ENCODE assay signal across 8 cellular contexts in the genomic region with DNA sequence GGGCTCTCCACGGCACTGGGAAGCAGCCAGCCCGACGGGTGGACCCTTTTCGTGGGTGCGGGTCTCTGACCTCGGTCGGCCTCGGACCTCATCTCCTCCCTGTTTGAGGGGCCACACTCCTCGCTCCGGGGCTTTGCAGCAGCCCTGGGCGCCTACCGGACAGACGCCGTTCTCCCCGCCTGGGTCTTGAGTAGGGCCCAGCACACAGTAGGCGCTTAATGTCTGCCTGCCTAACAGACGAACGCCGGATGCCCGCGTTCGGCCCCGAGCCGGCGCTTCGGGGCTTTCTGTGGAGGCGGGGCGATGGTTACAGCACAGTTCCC. TPM values are rescaled to one million over a fixed set of nuclear protein-coding genes. Genes with fewer than 3 reads are reported as not detected.
DNase-seq lines count a peak whose midpoint lies in the region; ATAC-seq, FAIRE-seq and TF ChIP-seq lines count a peak whose summit lies in the region.

No MANE protein-coding gene starts in this region.

- peaks cover 7% of the 10 kb centered on the region for H3K9me3 Mint-ChIP-seq in endodermal cell

- no peak overlapping the region for H2BK15ac ChIP-seq in neuronal stem cell (ENCODE audit: low read length)

- H3K36me3 ChIP-seq in MM.1S (replicated peaks; ENCODE audit: insufficient read depth, low read length), result no peaks in the 10 kb centered on the region
- H3K36me3 ChIP-seq in endodermal cell (ENCODE audit: control insufficient read depth, insufficient read depth, low read length), result peaks cover 25% of the 10 kb centered on the region
- peaks cover 2 to 30% of the 10 kb centered on the region in 2 donors for H3K36me3 ChIP-seq in neuronal stem cell (replicated peaks in 1 of 2; ENCODE audit: control insufficient read depth in 2 of 2, insufficient read depth in 2 of 2, low read length in 2 of 2)

- H4K8ac ChIP-seq in neuronal stem cell (ENCODE audit: low read depth, low read length), result no peak overlapping the region

- no peak for DNase-seq in MM.1S
- DNase-seq in endodermal cell, result no peak
- DNase-seq in neuronal stem cell (ENCODE audit: low spot score), result no peak
- no peak for DNase-seq in SHP77 (lab: John Stamatoyannopoulos, UW)
- DNase-seq in AML-193 (lab: John Stamatoyannopoulos, UW), result no peak
- no peak for DNase-seq in GM19239 (ENCODE audit: insufficient read length, low spot score)
- no peak for DNase-seq in pons (ENCODE audit: low spot score)

- H3K23ac ChIP-seq in neuronal stem cell (ENCODE audit: low read depth, low read length, poor library complexity), result peak overlapping the region; percentile 90

- peak overlapping the region; percentile 90 for H3K18ac ChIP-seq in neuronal stem cell (ENCODE audit: low read length)

- H3K27ac ChIP-seq in MM.1S (ENCODE audit: low read length) (peak overlapping the region; percentile 26; the same call in 1 of the 2 replicates), endodermal cell (ENCODE audit: low read depth, low read length) (peak overlapping the region; percentile 16), neuronal stem cell (replicated peaks; ENCODE audit: low read length) (no peak overlapping the region)

- H3K36me3 Mint-ChIP-seq in endodermal cell (ENCODE audit: low read depth), result peaks cover 5% of the 10 kb centered on the region

- no peak for TF ChIP-seq CTCF in MM.1S (IDR thresholded peaks at IDR 0.05; ENCODE audit: low read length)
- no peak for TF ChIP-seq CTCF in endodermal cell (conservative IDR thresholded peaks at IDR 0.05)

- H2BK5ac ChIP-seq in neuronal stem cell (ENCODE audit: low read length), result no peak overlapping the region

- H3K4me3 ChIP-seq in MM.1S (ENCODE audit: low read length) (peak overlapping the region; percentile 100), endodermal cell (ENCODE audit: low read length) (peak overlapping the region; percentile 95), neuronal stem cell (ENCODE audit: low read length in 2 of 2) (peak overlapping the region; percentile 90 to 91)

- H4K91ac ChIP-seq in neuronal stem cell (ENCODE audit: low read depth, low read length, poor library complexity), result no peak overlapping the region

- no peaks in the 10 kb centered on the region for H3F3A ChIP-seq in MM.1S (ENCODE audit: insufficient read depth, low read length)

- H3K14ac ChIP-seq in neuronal stem cell (ENCODE audit: low read length), result no peak overlapping the region

- 0 to 1% methylated on average over 5 to 28 of the region's 28 CpGs for WGBS in endodermal cell (ENCODE audit: insufficient coverage in 1 of 2, insufficient read length in 1 of 2), 2 experiments
- WGBS in neuronal stem cell (ENCODE audit: extremely low coverage in 2 of 2, insufficient read length in 2 of 2, insufficient replicate concordance in 1 of 2), 2 donors, result no CpG with 5 or more reads among the region's 28 CpGs

- peak overlapping the region; percentile 71 for H3K4me2 ChIP-seq in MM.1S (ENCODE audit: low read depth, low read length)
- peak overlapping the region; percentile 63 for H3K4me2 ChIP-seq in neuronal stem cell (ENCODE audit: insufficient read depth, low read length, poor library complexity, severe bottlenecking)

- H2AFZ ChIP-seq in MM.1S (ENCODE audit: low read length) (peak overlapping the region; percentile 98), neuronal stem cell (ENCODE audit: low read length) (peak overlapping the region; percentile 83)

- H3K4me3 Mint-ChIP-seq in endodermal cell, result peak overlapping the region; percentile 97

- H2BK120ac ChIP-seq in neuronal stem cell (ENCODE audit: low read depth, low read length), result no peak overlapping the region

- peaks cover 12% of the 10 kb centered on the region for H3K27me3 Mint-ChIP-seq in endodermal cell (ENCODE audit: insufficient read depth)

- H3K79me2 ChIP-seq in MM.1S (ENCODE audit: low read length), result peaks cover 47% of the 10 kb centered on the region

- H3K9ac ChIP-seq in MM.1S (ENCODE audit: low read length) (peak overlapping the region; percentile 91), endodermal cell (ENCODE audit: extremely low read depth, low read length, poor library complexity, severe bottlenecking) (peak overlapping the region; percentile 84), neuronal stem cell (ENCODE audit: low read depth, low read length, poor library complexity) (peak overlapping the region; percentile 86)

- H2BK12ac ChIP-seq in neuronal stem cell (ENCODE audit: low read length), result no peak overlapping the region

- H3K9me2 ChIP-seq in MM.1S (replicated peaks; ENCODE audit: insufficient read depth, low read length), result no peaks in the 10 kb centered on the region

- H3K4me1 ChIP-seq in MM.1S (ENCODE audit: low read length) (peaks cover 7% of the 10 kb centered on the region), endodermal cell (ENCODE audit: control insufficient read depth, insufficient read depth, low read length) (no peaks in the 10 kb centered on the region), neuronal stem cell (ENCODE audit: control insufficient read depth in 2 of 2, insufficient read depth in 1 of 2, low read depth in 1 of 2, low read length in 2 of 2) (peaks cover 8 to 13% of the 10 kb centered on the region in 2 donors)

- no peak overlapping the region for H3K4ac ChIP-seq in neuronal stem cell (ENCODE audit: low read length)

- peak; percentile 13 for ATAC-seq in GM21526 (IDR thresholded peaks at IDR 0.05; ENCODE audit: low FRiP score, unreplicated experiment)

- no peaks in the 10 kb centered on the region for H4K20me1 ChIP-seq in MM.1S (ENCODE audit: insufficient read depth, low read length)

- peaks cover 17% of the 10 kb centered on the region for H3K4me1 Mint-ChIP-seq in endodermal cell

- H3K27ac Mint-ChIP-seq in endodermal cell, result peak overlapping the region; percentile 94

- FAIRE-seq in GM19239 (lab: Jason Lieb, UNC), result no peak

- no peak overlapping the region for H2AK5ac ChIP-seq in neuronal stem cell (ENCODE audit: low read depth, low read length)

- H3K27me3 ChIP-seq in MM.1S (replicated peaks; ENCODE audit: insufficient read depth, low read length), result peaks cover 8% of the 10 kb centered on the region; the same call in 1 of the 2 replicates
- no peaks in the 10 kb centered on the region for H3K27me3 ChIP-seq in endodermal cell (ENCODE audit: control insufficient read depth, insufficient read depth, low read length, poor library complexity, severe bottlenecking)
- no peaks in the 10 kb centered on the region for H3K27me3 ChIP-seq in neuronal stem cell (ENCODE audit: control insufficient read depth in 3 of 3, insufficient read depth in 3 of 3, low read depth in 1 of 3, low read length in 3 of 3)

- H3K9me3 ChIP-seq in MM.1S (replicated peaks; ENCODE audit: insufficient read depth, low read length), result no peaks in the 10 kb centered on the region
- peaks cover 12% of the 10 kb centered on the region for H3K9me3 ChIP-seq in endodermal cell (ENCODE audit: control insufficient read depth, low read length)
- H3K9me3 ChIP-seq in neuronal stem cell (replicated peaks in 1 of 2; ENCODE audit: control insufficient read depth in 2 of 2, insufficient read depth in 1 of 2, low read depth in 1 of 2, low read length in 2 of 2), result peaks cover 1 to 7% of the 10 kb centered on the region in 2 donors

- peaks cover 14% of the 10 kb centered on the region for H3K79me1 ChIP-seq in neuronal stem cell (ENCODE audit: low read depth, low read length)

RNA-seq across cellular contexts. Expression of gene GTF3C5, which starts 0.8 kb away (rescaled TPM):
- total RNA-seq in endodermal cell, result 10 to 100 TPM; 89.7 to 94.6 TPM
- polyA plus RNA-seq in endodermal cell (2013, experiment 1 of 2), result 83.2 TPM
- polyA plus RNA-seq in endodermal cell (2013, experiment 2 of 2), result 78.9 TPM
- 61.8 TPM for polyA plus RNA-seq in neuronal stem cell (2013, experiment 1 of 2)
- polyA plus RNA-seq in neuronal stem cell (2013, experiment 2 of 2), result 62.4 TPM

RNA-seq across cellular contexts. Expression of gene CEL, which starts 31.8 kb away (rescaled TPM):
- total RNA-seq in endodermal cell, result 1 to 10 TPM; 1.7 to 3.3 TPM
- 2.8 TPM for polyA plus RNA-seq in endodermal cell (2013, experiment 1 of 2)
- polyA plus RNA-seq in endodermal cell (2013, experiment 2 of 2), result 2.2 TPM
- 3.7 TPM for polyA plus RNA-seq in neuronal stem cell (2013, experiment 1 of 2)
- polyA plus RNA-seq in neuronal stem cell (2013, experiment 2 of 2), result 4.0 TPM

RNA-seq across cellular contexts. Expression of gene GFI1B, which starts 51.5 kb away (rescaled TPM):
- under 1 TPM in 1 of 2 donors, not detected in 1; 0.44 TPM for total RNA-seq in endodermal cell
- not detected for polyA plus RNA-seq in endodermal cell (2013, experiment 1 of 2)
- polyA plus RNA-seq in endodermal cell (2013, experiment 2 of 2), result not detected
- 0.07 TPM for polyA plus RNA-seq in neuronal stem cell (2013, experiment 1 of 2)
- polyA plus RNA-seq in neuronal stem cell (2013, experiment 2 of 2), result 0.04 TPM
